ENCODE assay signal across 22 cellular contexts in genomic region chr9:75895112-75895511, GRCh38. TPM values are rescaled to one million over a fixed set of nuclear protein-coding genes. Genes with fewer than 3 reads are reported as not detected.
A peak's percentile ranks its signal among the peaks of the same experiment; 100 is the strongest.
DNase-seq lines count a peak whose midpoint lies in the region; ATAC-seq, FAIRE-seq and TF ChIP-seq lines count a peak whose summit lies in the region.
"Had no signal": no experiment of that assay in that cellular context is flagged by ENCODE, and none has a peak within 500 bp of the region (broad histone marks: within the 10 kb centered on the region; RNA-seq: fewer than 3 reads in every experiment).

No MANE protein-coding gene starts in this region.

- ATAC-seq in GM18858 (IDR thresholded peaks at IDR 0.05; ENCODE audit: unreplicated experiment): no peak
- ATAC-seq: A549 had no signal

- H3K4me1 ChIP-seq in parathyroid adenoma (no peaks in the 10 kb centered on the region), right atrium auricular region (peaks cover 0 to 44% of the 10 kb centered on the region in 2 donors), kidney (ENCODE audit: control insufficient read depth in 1 of 2, insufficient read depth in 1 of 2, low read depth in 1 of 2, low read length in 2 of 2) (peaks cover 0 to 7% of the 10 kb centered on the region in 2 donors)
- H3K4me1 ChIP-seq: Caco-2 had no signal

- FAIRE-seq in RCC 7860 (lab: Jason Lieb, UNC): peak; percentile 12
- FAIRE-seq in kidney (lab: Jason Lieb, UNC): no peak
- FAIRE-seq: A549, H1, HTR-8/SVneo had no signal

- peaks cover 36% of the 10 kb centered on the region for H3K4me1 Mint-ChIP-seq in Calu3 (ENCODE audit: low read depth, unreplicated experiment)
- H3K4me1 Mint-ChIP-seq in glutamatergic neuron (ENCODE audit: low read depth, unreplicated experiment): peaks cover 45% of the 10 kb centered on the region

- H3K27me3 Mint-ChIP-seq in Calu3 (ENCODE audit: unreplicated experiment) (no peaks in the 10 kb centered on the region), glutamatergic neuron (ENCODE audit: unreplicated experiment) (peaks cover 5% of the 10 kb centered on the region)
- H3K27me3 Mint-ChIP-seq: CD4-positive, alpha-beta T cell had no signal

- H3K4me3 Mint-ChIP-seq in Calu3 (ENCODE audit: low read depth, unreplicated experiment): peak overlapping the region; percentile 99
- peak overlapping the region; percentile 19 for H3K4me3 Mint-ChIP-seq in glutamatergic neuron (ENCODE audit: unreplicated experiment)
- H3K4me3 Mint-ChIP-seq: H9 had no signal

- no TSS peak for BruUV-seq in Calu3 (replicated peaks; lab: Mats Ljungman, UMichigan)

- intact Hi-C loops in Calu3 (cut with micrococcal nuclease; ENCODE audit: unreplicated experiment) (loop anchor here (2.0 kb wide), 1 partner anchor 32 kb away; no protein-coding TSS in a partner anchor), kidney (cut with DNase I) (no loop called here)

- H3K9me3 ChIP-seq in parathyroid adenoma (ENCODE audit: control insufficient read depth, low read length) (no peaks in the 10 kb centered on the region), right atrium auricular region (no peaks in the 10 kb centered on the region), kidney (ENCODE audit: control insufficient read depth in 1 of 2, low read length in 2 of 2) (no peaks in the 10 kb centered on the region)
- H3K9me3 ChIP-seq: A549, Caco-2 had no signal

- CTCF ChIA-PET in Calu3 (lab: Charles Lee): interaction anchor here (2.3 kb wide), 1 partner anchor 85 kb away, joined by 9 read pairs; no protein-coding TSS in a partner anchor

- H3K79me2 ChIP-seq in parathyroid adenoma: peaks cover 3% of the 10 kb centered on the region

- no peaks in the 10 kb centered on the region for H3K9me3 Mint-ChIP-seq in Calu3 (ENCODE audit: low read depth, unreplicated experiment)
- H3K9me3 Mint-ChIP-seq in glutamatergic neuron (ENCODE audit: unreplicated experiment): peaks cover 6% of the 10 kb centered on the region
- H3K9me3 Mint-ChIP-seq: CD4-positive, alpha-beta T cell; H9 had no signal

- H3K36me3 ChIP-seq in parathyroid adenoma (ENCODE audit: control insufficient read depth, insufficient read depth, low read length) (no peaks in the 10 kb centered on the region), right atrium auricular region (no peaks in the 10 kb centered on the region), kidney (ENCODE audit: control insufficient read depth in 1 of 2, insufficient read depth in 2 of 2, low read length in 2 of 2) (no peaks in the 10 kb centered on the region)

- H3K4me3 ChIP-seq in parathyroid adenoma (ENCODE audit: low read depth, low read length): no peak overlapping the region
- no peak overlapping the region for H3K4me3 ChIP-seq in right atrium auricular region
- no peak overlapping the region for H3K4me3 ChIP-seq in kidney (ENCODE audit: low read length in 2 of 2)
- H3K4me3 ChIP-seq: A549 had no signal

- H3K27ac Mint-ChIP-seq in Calu3 (ENCODE audit: unreplicated experiment) (peak overlapping the region; percentile 29), glutamatergic neuron (ENCODE audit: unreplicated experiment) (no peak overlapping the region)
- H3K27ac Mint-ChIP-seq: CD4-positive, alpha-beta T cell; H9 had no signal

- peaks cover 42% of the 10 kb centered on the region for H3K36me3 Mint-ChIP-seq in Calu3 (ENCODE audit: insufficient read depth, unreplicated experiment)
- no peaks in the 10 kb centered on the region for H3K36me3 Mint-ChIP-seq in glutamatergic neuron (ENCODE audit: unreplicated experiment)

- H2AFZ ChIP-seq in parathyroid adenoma: no peak overlapping the region

- TF ChIP-seq CTCF in Calu3 (IDR thresholded peaks at IDR 0.05; ENCODE audit: unreplicated experiment) (no peak), glutamatergic neuron (IDR thresholded peaks at IDR 0.05; ENCODE audit: partially characterized antibody, unreplicated experiment) (no peak), parathyroid adenoma (IDR thresholded peaks at IDR 0.05) (no peak), right atrium auricular region (IDR thresholded peaks at IDR 0.05) (no peak), kidney (IDR thresholded peaks at IDR 0.05; ENCODE audit: borderline replicate concordance, extremely low read depth, insufficient read depth) (no peak)

- H3K9ac ChIP-seq in parathyroid adenoma (no peak overlapping the region), kidney (ENCODE audit: low read length in 2 of 2) (no peak overlapping the region)

- no peak overlapping the region for H3K27ac ChIP-seq in parathyroid adenoma
- no peak overlapping the region for H3K27ac ChIP-seq in right atrium auricular region
- H3K27ac ChIP-seq in kidney (ENCODE audit: low read depth in 2 of 2, low read length in 2 of 2): no peak overlapping the region
- H3K27ac ChIP-seq: 22Rv1, A549, C4-2B, HL-60 had no signal

- peak overlapping the region; percentile 12 for H3K4me2 ChIP-seq in parathyroid adenoma (ENCODE audit: low read length)
- H3K4me2 ChIP-seq: A549 had no signal

- H3K27me3 ChIP-seq in parathyroid adenoma (ENCODE audit: control insufficient read depth, insufficient read depth, low read length) (no peaks in the 10 kb centered on the region), right atrium auricular region (no peaks in the 10 kb centered on the region)

- DNase-seq in Calu3 (no peak), RCC 7860 (ENCODE audit: low spot score) (no peak), glutamatergic neuron (no peak), right atrium auricular region (ENCODE audit: low spot score) (no peak), NCI-H2227 (lab: John Stamatoyannopoulos, UW; ENCODE audit: unreplicated experiment) (no peak), kidney (no peak)
- DNase-seq: AML-193; Caco-2; CD4-positive, alpha-beta T cell; DMS153; DMS79 treated with DMSO at 0.1 percent for 48 hours; GF-D8; H9; IMR-90 had no signal

RNA-seq across cellular contexts. Expression of gene PCSK5, which starts 4.6 kb away (rescaled TPM):
- total RNA-seq in Calu3 (2022): 38.4 and 46.6 TPM in 2 replicates
- 9.6 TPM for total RNA-seq in glutamatergic neuron (ENCODE audit: unreplicated experiment)
- total RNA-seq in right atrium auricular region: 1 to 10 TPM; 5.3 to 6.5 TPM
- 14.7 TPM for total RNA-seq in kidney
- polyA plus RNA-seq in kidney (ENCODE audit: insufficient read depth, low read depth, low replicate concordance): 1.6 TPM
